ENCODE assay signal across 1 cellular context in the genomic region with DNA sequence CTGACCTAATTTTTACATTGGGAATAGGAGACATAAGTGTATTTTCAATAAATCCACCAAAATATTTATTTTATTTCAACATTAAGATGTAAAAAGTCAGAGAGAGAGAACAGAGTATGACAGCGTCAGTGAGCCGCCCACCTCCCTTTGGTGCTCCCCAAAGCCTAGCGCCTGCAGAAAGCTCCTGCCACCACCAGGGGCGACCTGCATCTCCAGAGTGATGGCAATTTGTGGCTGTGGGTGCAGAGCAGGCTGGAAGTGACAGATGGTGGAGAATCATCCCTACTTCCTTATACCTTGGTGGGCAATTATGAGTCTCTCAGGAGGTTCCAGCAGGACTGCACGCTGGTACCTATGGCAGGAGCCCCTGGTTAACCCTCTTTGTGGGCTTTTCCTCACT.
TF ChIP-seq lines count a peak whose summit lies in the region.

No MANE protein-coding gene starts in this region.

TF ChIP-seq in HepG2, 621 proteins besides CTCF, POLR2A, EP300 and RAD21:
- TF ChIP-seq, protein P1, sequence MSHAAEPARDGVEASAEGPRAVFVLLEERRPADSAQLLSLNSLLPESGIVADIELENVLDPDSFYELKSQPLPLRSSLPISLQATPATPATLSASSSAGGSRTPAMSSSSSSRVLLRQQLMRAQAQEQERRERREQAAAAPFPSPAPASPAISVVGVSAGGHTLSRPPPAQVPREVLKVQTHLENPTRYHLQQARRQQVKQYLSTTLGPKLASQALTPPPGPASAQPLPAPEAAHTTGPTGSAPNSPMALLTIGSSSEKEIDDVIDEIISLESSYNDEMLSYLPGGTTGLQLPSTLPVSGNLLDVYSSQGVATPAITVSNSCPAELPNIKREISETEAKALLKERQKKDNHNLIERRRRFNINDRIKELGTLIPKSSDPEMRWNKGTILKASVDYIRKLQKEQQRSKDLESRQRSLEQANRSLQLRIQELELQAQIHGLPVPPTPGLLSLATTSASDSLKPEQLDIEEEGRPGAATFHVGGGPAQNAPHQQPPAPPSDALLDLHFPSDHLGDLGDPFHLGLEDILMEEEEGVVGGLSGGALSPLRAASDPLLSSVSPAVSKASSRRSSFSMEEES (CRISPR knock-in tag; IDR thresholded peaks at IDR 0.05): no peak
- TF ChIP-seq, protein P2, sequence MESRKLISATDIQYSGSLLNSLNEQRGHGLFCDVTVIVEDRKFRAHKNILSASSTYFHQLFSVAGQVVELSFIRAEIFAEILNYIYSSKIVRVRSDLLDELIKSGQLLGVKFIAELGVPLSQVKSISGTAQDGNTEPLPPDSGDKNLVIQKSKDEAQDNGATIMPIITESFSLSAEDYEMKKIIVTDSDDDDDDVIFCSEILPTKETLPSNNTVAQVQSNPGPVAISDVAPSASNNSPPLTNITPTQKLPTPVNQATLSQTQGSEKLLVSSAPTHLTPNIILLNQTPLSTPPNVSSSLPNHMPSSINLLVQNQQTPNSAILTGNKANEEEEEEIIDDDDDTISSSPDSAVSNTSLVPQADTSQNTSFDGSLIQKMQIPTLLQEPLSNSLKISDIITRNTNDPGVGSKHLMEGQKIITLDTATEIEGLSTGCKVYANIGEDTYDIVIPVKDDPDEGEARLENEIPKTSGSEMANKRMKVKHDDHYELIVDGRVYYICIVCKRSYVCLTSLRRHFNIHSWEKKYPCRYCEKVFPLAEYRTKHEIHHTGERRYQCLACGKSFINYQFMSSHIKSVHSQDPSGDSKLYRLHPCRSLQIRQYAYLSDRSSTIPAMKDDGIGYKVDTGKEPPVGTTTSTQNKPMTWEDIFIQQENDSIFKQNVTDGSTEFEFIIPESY (CRISPR knock-in tag; IDR thresholded peaks at IDR 0.05): peak; percentile 69; the same call in 1 of the 2 replicates
- TF ChIP-seq ZNF263 (CRISPR knock-in tag; IDR thresholded peaks at IDR 0.05): peak; percentile 92
- TF ChIP-seq, protein P3, sequence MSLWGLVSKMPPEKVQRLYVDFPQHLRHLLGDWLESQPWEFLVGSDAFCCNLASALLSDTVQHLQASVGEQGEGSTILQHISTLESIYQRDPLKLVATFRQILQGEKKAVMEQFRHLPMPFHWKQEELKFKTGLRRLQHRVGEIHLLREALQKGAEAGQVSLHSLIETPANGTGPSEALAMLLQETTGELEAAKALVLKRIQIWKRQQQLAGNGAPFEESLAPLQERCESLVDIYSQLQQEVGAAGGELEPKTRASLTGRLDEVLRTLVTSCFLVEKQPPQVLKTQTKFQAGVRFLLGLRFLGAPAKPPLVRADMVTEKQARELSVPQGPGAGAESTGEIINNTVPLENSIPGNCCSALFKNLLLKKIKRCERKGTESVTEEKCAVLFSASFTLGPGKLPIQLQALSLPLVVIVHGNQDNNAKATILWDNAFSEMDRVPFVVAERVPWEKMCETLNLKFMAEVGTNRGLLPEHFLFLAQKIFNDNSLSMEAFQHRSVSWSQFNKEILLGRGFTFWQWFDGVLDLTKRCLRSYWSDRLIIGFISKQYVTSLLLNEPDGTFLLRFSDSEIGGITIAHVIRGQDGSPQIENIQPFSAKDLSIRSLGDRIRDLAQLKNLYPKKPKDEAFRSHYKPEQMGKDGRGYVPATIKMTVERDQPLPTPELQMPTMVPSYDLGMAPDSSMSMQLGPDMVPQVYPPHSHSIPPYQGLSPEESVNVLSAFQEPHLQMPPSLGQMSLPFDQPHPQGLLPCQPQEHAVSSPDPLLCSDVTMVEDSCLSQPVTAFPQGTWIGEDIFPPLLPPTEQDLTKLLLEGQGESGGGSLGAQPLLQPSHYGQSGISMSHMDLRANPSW (CRISPR knock-in tag; IDR thresholded peaks at IDR 0.05; ENCODE audit: borderline replicate concordance): no peak
